ENCODE assay signal across 22 cellular contexts in the genomic region with DNA sequence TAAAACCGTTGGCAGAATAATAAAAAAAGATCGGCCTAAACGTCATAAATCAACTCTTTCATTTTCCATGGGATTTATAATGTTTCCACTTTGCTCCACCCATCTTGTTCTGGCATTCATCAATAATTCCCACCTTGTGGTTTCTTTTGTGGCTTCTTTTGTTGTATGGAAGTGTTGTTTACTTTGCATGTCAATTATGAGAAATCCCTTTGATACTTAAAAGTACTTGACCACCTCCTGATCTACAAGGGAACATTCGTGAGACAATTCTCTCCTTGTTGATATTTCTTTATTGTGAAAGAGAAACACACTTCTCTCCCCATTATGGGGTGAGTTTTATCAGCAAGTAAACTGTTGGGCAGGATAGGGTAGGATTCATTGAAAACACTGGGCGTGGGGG. TPM values are rescaled to one million over a fixed set of nuclear protein-coding genes. Genes with fewer than 3 reads are reported as not detected.
"Had no signal": no experiment of that assay in that cellular context is flagged by ENCODE, and none has a peak within 500 bp of the region (broad histone marks: within the 10 kb centered on the region; RNA-seq: fewer than 3 reads in every experiment).

No MANE protein-coding gene starts in this region.

- H3K27me3 Mint-ChIP-seq: activated CD4-positive, alpha-beta T cell treated with anti-CD3 and anti-CD28 coated beads, Interleukin-2, amount 10 ng/mL, durations not matched to agents 7 days and 5 days; activated naive CD4-positive, alpha-beta T cell treated with anti-CD3 and anti-CD28 coated beads, Interleukin-2, amount 10 ng/mL, durations not matched to agents 7 days and 5 days; activated naive CD8-positive, alpha-beta T cell treated with anti-CD3 and anti-CD28 coated beads, Interleukin-2, amount 50 U/mL, for 24 hours; central memory CD8-positive, alpha-beta T cell; stimulated activated naive CD8-positive, alpha-beta T cell treated with anti-CD3 and anti-CD28 coated beads, Interleukin-15, amount 100 ng/mL, for 72 hours had no signal

- H3K9me3 Mint-ChIP-seq: activated CD4-positive, alpha-beta T cell treated with anti-CD3 and anti-CD28 coated beads, Interleukin-2, amount 10 ng/mL, durations not matched to agents 7 days and 5 days; activated naive CD4-positive, alpha-beta T cell treated with anti-CD3 and anti-CD28 coated beads, Interleukin-2, amount 10 ng/mL, durations not matched to agents 7 days and 5 days; activated naive CD8-positive, alpha-beta T cell treated with anti-CD3 and anti-CD28 coated beads, Interleukin-2, amount 50 U/mL, for 24 hours; activated T-cell treated with anti-CD3 and anti-CD28 coated beads, Interleukin-2, amount 50 U/mL, for 24 hours; central memory CD8-positive, alpha-beta T cell; natural killer cell treated with Interleukin-12 subunit alpha and Interleukin-12 subunit beta and Interleukin-15 and Interleukin-18, amount 100 ng/mL, for 72 hours; stimulated activated naive CD8-positive, alpha-beta T cell treated with anti-CD3 and anti-CD28 coated beads, Interleukin-15, amount 100 ng/mL, for 72 hours had no signal

- H3K4me1 Mint-ChIP-seq: activated CD4-positive, alpha-beta T cell treated with anti-CD3 and anti-CD28 coated beads, Interleukin-2, amount 10 ng/mL, durations not matched to agents 7 days and 5 days; activated naive CD4-positive, alpha-beta T cell treated with anti-CD3 and anti-CD28 coated beads, Interleukin-2, amount 10 ng/mL, durations not matched to agents 7 days and 5 days; activated naive CD8-positive, alpha-beta T cell treated with anti-CD3 and anti-CD28 coated beads, Interleukin-2, amount 50 U/mL, for 24 hours; central memory CD8-positive, alpha-beta T cell; stimulated activated naive CD8-positive, alpha-beta T cell treated with anti-CD3 and anti-CD28 coated beads, Interleukin-15, amount 100 ng/mL, for 72 hours had no signal

- H3K4me3 Mint-ChIP-seq: activated CD4-positive, alpha-beta T cell treated with anti-CD3 and anti-CD28 coated beads, Interleukin-2, amount 10 ng/mL, durations not matched to agents 7 days and 5 days; activated CD8-positive, alpha-beta T cell treated with anti-CD3 and anti-CD28 coated beads, Interleukin-2, amount 10 ng/mL, durations not matched to agents 7 days and 5 days; activated naive CD4-positive, alpha-beta T cell treated with anti-CD3 and anti-CD28 coated beads, Interleukin-2, amount 10 ng/mL, durations not matched to agents 7 days and 5 days; activated naive CD8-positive, alpha-beta T cell treated with anti-CD3 and anti-CD28 coated beads, Interleukin-2, amount 50 U/mL, for 24 hours; activated T-cell treated with anti-CD3 and anti-CD28 coated beads, Interleukin-2, amount 50 U/mL, for 24 hours; central memory CD8-positive, alpha-beta T cell; natural killer cell treated with Interleukin-12 subunit alpha and Interleukin-12 subunit beta and Interleukin-15 and Interleukin-18, amount 100 ng/mL, for 72 hours; stimulated activated naive CD8-positive, alpha-beta T cell treated with anti-CD3 and anti-CD28 coated beads, Interleukin-15, amount 100 ng/mL, for 72 hours had no signal

- DNase-seq: activated CD4-positive, alpha-beta T cell treated with anti-CD3 and anti-CD28 coated beads, Interleukin-2, amount 10 ng/mL, durations not matched to agents 7 days and 5 days; activated CD8-positive, alpha-beta T cell treated with anti-CD3 and anti-CD28 coated beads, Interleukin-2, amount 10 ng/mL, durations not matched to agents 7 days and 5 days; activated naive CD4-positive, alpha-beta T cell treated with anti-CD3 and anti-CD28 coated beads, Interleukin-2, amount 10 ng/mL, durations not matched to agents 7 days and 5 days; activated naive CD8-positive, alpha-beta T cell treated with anti-CD3 and anti-CD28 coated beads, Interleukin-2, amount 50 U/mL, for 24 hours; activated T-cell treated with anti-CD3 and anti-CD28 coated beads, Interleukin-2, amount 50 U/mL, for 24 hours; anterior cingulate cortex; colonic mucosa; erythroblast; pancreas; right lobe of liver; small intestine; stimulated activated CD4-positive, alpha-beta T cell treated with anti-CD3 and anti-CD28 coated beads, Interleukin-15, amount 100 ng/mL, for 24 hours; stimulated activated CD4-positive, alpha-beta T cell treated with anti-CD3 and anti-CD28 coated beads, Interleukin-2, amount 100 ng/mL, for 48 hours; stimulated activated naive CD8-positive, alpha-beta T cell treated with anti-CD3 and anti-CD28 coated beads, Interleukin-15, amount 100 ng/mL, for 72 hours; transverse colon; uterus had no signal

- H3K36me3 Mint-ChIP-seq: activated naive CD4-positive, alpha-beta T cell treated with anti-CD3 and anti-CD28 coated beads, Interleukin-2, amount 10 ng/mL, durations not matched to agents 7 days and 5 days; natural killer cell treated with Interleukin-12 subunit alpha and Interleukin-12 subunit beta and Interleukin-15 and Interleukin-18, amount 100 ng/mL, for 72 hours had no signal

- H3K27ac Mint-ChIP-seq: activated CD4-positive, alpha-beta T cell treated with anti-CD3 and anti-CD28 coated beads, Interleukin-2, amount 10 ng/mL, durations not matched to agents 7 days and 5 days; activated CD8-positive, alpha-beta T cell treated with anti-CD3 and anti-CD28 coated beads, Interleukin-2, amount 10 ng/mL, durations not matched to agents 7 days and 5 days; activated naive CD4-positive, alpha-beta T cell treated with anti-CD3 and anti-CD28 coated beads, Interleukin-2, amount 10 ng/mL, durations not matched to agents 7 days and 5 days; activated naive CD8-positive, alpha-beta T cell treated with anti-CD3 and anti-CD28 coated beads, Interleukin-2, amount 50 U/mL, for 24 hours; activated T-cell treated with anti-CD3 and anti-CD28 coated beads, Interleukin-2, amount 50 U/mL, for 24 hours; natural killer cell treated with Interleukin-12 subunit alpha and Interleukin-12 subunit beta and Interleukin-15 and Interleukin-18, amount 100 ng/mL, for 72 hours; stimulated activated naive CD8-positive, alpha-beta T cell treated with anti-CD3 and anti-CD28 coated beads, Interleukin-15, amount 100 ng/mL, for 72 hours had no signal

RNA-seq across cellular contexts. Expression of gene AMELX, which starts 2.8 kb away (rescaled TPM):
- total RNA-seq: activated CD4-positive, alpha-beta T cell treated with anti-CD3 and anti-CD28 coated beads, Interleukin-2, amount 10 ng/mL, durations not matched to agents 7 days and 5 days; activated CD8-positive, alpha-beta T cell treated with anti-CD3 and anti-CD28 coated beads, Interleukin-2, amount 10 ng/mL, durations not matched to agents 7 days and 5 days; colonic mucosa; frontal cortex; left lobe of liver; lung; natural killer cell treated with Interleukin-12 subunit alpha and Interleukin-12 subunit beta and Interleukin-15 and Interleukin-18, amount 100 ng/mL, for 72 hours; pancreas; right lobe of liver; suprapubic skin; transverse colon; uterus had no signal
